Comparison of ENCODE assay signal across 8 cellular contexts in genomic region chr11:63573881-63574855, GRCh38. TPM values are rescaled to one million over a fixed set of nuclear protein-coding genes. Genes with fewer than 3 reads are reported as not detected.
DNase-seq lines count a peak whose midpoint lies in the region; ATAC-seq and TF ChIP-seq lines count a peak whose summit lies in the region.

No MANE protein-coding gene starts in this region.

- H3K36me3 ChIP-seq in MG63, result no peaks in the 10 kb centered on the region; the same call in 1 of the 2 replicates
- H3K36me3 ChIP-seq in ascending aorta, result peaks cover 4 to 10% of the 10 kb centered on the region in 2 donors

- DNase-seq in activated gamma-delta T cell treated with Interleukin-2 at 50 U/mL for 16 hours (peak; percentile 22), activated gamma-delta T cell (lab: John Stamatoyannopoulos, UW) (no peak), MG63 (peak; percentile 68), ascending aorta (ENCODE audit: low spot score in 2 of 2) (no peak), kidney tubule cell (ENCODE audit: low spot score) (peak; percentile 64), dedifferentiated amniotic fluid mesenchymal stem cell (ENCODE audit: extremely low spot score) (no peak)
- DNase-seq in stimulated activated effector memory CD8-positive, alpha-beta T cell treated with anti-CD3 and anti-CD28 coated beads, Interleukin-12 subunit alpha, Interleukin-12 subunit beta, amount 100 ng/mL, for 72 hours (ENCODE audit: low spot score in 2 of 2), result no peak

- peaks cover 22% of the 10 kb centered on the region for H3K36me3 Mint-ChIP-seq in stimulated activated effector memory CD8-positive, alpha-beta T cell treated with anti-CD3 and anti-CD28 coated beads, Interleukin-12 subunit alpha, Interleukin-12 subunit beta, amount 100 ng/mL, for 72 hours

- H3K4me3 Mint-ChIP-seq in stimulated activated effector memory CD8-positive, alpha-beta T cell treated with anti-CD3 and anti-CD28 coated beads, Interleukin-12 subunit alpha, Interleukin-12 subunit beta, amount 100 ng/mL, for 72 hours, result peak overlapping the region; percentile 71

- H3K9me3 ChIP-seq in MG63 (no peaks in the 10 kb centered on the region), ascending aorta (no peaks in the 10 kb centered on the region)

- H3K27me3 ChIP-seq in MG63 (no peaks in the 10 kb centered on the region), ascending aorta (no peaks in the 10 kb centered on the region)

- H3K9me3 Mint-ChIP-seq in stimulated activated effector memory CD8-positive, alpha-beta T cell treated with anti-CD3 and anti-CD28 coated beads, Interleukin-12 subunit alpha, Interleukin-12 subunit beta, amount 100 ng/mL, for 72 hours, result no peaks in the 10 kb centered on the region

- ATAC-seq in stimulated activated effector memory CD8-positive, alpha-beta T cell treated with anti-CD3 and anti-CD28 coated beads, Interleukin-12 subunit alpha, Interleukin-12 subunit beta, amount 100 ng/mL, for 72 hours, result peak; percentile 65
- no peak for ATAC-seq in GM19452 (IDR thresholded peaks at IDR 0.05; ENCODE audit: unreplicated experiment)

- H3K27ac ChIP-seq in ascending aorta, result peak overlapping the region; percentile 8 to 28

- TF ChIP-seq CTCF in ascending aorta (IDR thresholded peaks at IDR 0.05), result no peak

- peaks cover 0 to 18% of the 10 kb centered on the region in 2 donors for H3K4me1 ChIP-seq in ascending aorta

- intact Hi-C loops in ascending aorta (cut with DNase I), result no loop called here

- H3K4me3 ChIP-seq in MG63, result peak overlapping the region; percentile 23
- peak overlapping the region in 1 of 2 donors; percentile 2 for H3K4me3 ChIP-seq in ascending aorta

- H3K27ac Mint-ChIP-seq in stimulated activated effector memory CD8-positive, alpha-beta T cell treated with anti-CD3 and anti-CD28 coated beads, Interleukin-12 subunit alpha, Interleukin-12 subunit beta, amount 100 ng/mL, for 72 hours, result peak overlapping the region; percentile 92

- peaks cover 32% of the 10 kb centered on the region for H3K4me1 Mint-ChIP-seq in stimulated activated effector memory CD8-positive, alpha-beta T cell treated with anti-CD3 and anti-CD28 coated beads, Interleukin-12 subunit alpha, Interleukin-12 subunit beta, amount 100 ng/mL, for 72 hours

RNA-seq across cellular contexts. Expression of gene PLAAT2, which starts 11.0 kb away (rescaled TPM):
- total RNA-seq in MG63 (2014; rRNA removed; shearing (Covaris generic); ENCODE audit: low replicate concordance), result not detected in 2 replicates
- not detected for total RNA-seq in ascending aorta

RNA-seq across cellular contexts. Expression of gene PLAAT4, which starts 37.6 kb away (rescaled TPM):
- total RNA-seq in MG63 (2014; rRNA removed; shearing (Covaris generic); ENCODE audit: low replicate concordance), result 33.9 and 56.1 TPM in 2 replicates
- total RNA-seq in ascending aorta, result 1.1 TPM

RNA-seq across cellular contexts. Expression of gene PLAAT3, which starts 40.1 kb away (rescaled TPM):
- total RNA-seq in MG63 (2014; rRNA removed; shearing (Covaris generic); ENCODE audit: low replicate concordance), result 13.6 and 28.8 TPM in 2 replicates
- 21.1 TPM for total RNA-seq in ascending aorta

Comparison
In these comparisons a context has a peak if more than half of its experiments do, and no peak if none do; other contexts are left out.
1. DNase-seq: peak in activated gamma-delta T cell treated with Interleukin-2 at 50 U/mL for 16 hours (single experiment), MG63 (single experiment) and kidney tubule cell (single experiment); none in activated gamma-delta T cell (single experiment), ascending aorta (0 of 2), stimulated activated effector memory CD8-positive, alpha-beta T cell treated with anti-CD3 and anti-CD28 coated beads, Interleukin-12 subunit alpha, Interleukin-12 subunit beta, amount 100 ng/mL, for 72 hours (0 of 2) and dedifferentiated amniotic fluid mesenchymal stem cell (single experiment).
2. RNA of gene PLAAT4, which starts 37.6 kb away (total RNA-seq): 33.9 to 56.1 TPM in MG63; 1.1 TPM in ascending aorta (single experiment); every median in the first group is over 10 times any median in the second.